Comparison of ENCODE assay signal across 17 cellular contexts in the genomic region with DNA sequence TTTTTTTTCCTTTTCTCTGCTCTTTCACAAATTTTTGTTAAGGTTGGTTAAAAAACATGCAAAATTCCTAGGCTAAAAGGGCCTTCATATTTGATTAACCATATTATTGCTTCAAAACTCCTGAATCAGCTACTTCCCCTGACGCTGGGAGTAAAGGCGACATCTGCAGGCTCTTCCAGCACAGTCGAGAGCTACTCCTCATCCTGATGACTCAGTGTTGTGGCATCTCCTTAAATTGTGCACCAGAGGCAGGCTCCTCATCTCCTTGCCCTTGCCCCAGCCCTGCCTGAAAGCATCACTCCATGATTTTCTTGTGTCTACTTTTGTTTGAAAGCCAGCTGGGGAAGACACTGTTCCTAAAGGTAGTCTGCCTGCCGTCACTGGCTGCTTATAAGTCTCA. TPM values are rescaled to one million over a fixed set of nuclear protein-coding genes. Genes with fewer than 3 reads are reported as not detected.
DNase-seq lines count a peak whose midpoint lies in the region; ATAC-seq and TF ChIP-seq lines count a peak whose summit lies in the region.
"Had no signal": no experiment of that assay in that cellular context is flagged by ENCODE, and none has a peak within 500 bp of the region (broad histone marks: within the 10 kb centered on the region; RNA-seq: fewer than 3 reads in every experiment).

No MANE protein-coding gene starts in this region.

- TF ChIP-seq POLR2A in erythroblast (IDR thresholded peaks at IDR 0.05; ENCODE audit: low read length), result no peak

- CTCF ChIA-PET in RWPE1 (lab: Yijun Ruan, JAX), result interaction anchor here (0.6 to 0.7 kb wide), 3 partner anchors 105 to 445 kb away, joined by 3 read pairs; no protein-coding TSS in a partner anchor

- TF ChIP-seq CTCF in RWPE1 (conservative IDR thresholded peaks at IDR 0.05; ENCODE audit: low read depth), result no peak

- ATAC-seq in HG03095 (IDR thresholded peaks at IDR 0.05; ENCODE audit: unreplicated experiment), result no peak
- ATAC-seq in GM19324 (IDR thresholded peaks at IDR 0.05; ENCODE audit: low FRiP score, unreplicated experiment), result no peak
- ATAC-seq: SK-N-SH treated with all-trans-retinoic acid at 6 μM for 48 hours, T-helper 17 cell had no signal

- H3K27ac ChIP-seq in RWPE1, result no peak overlapping the region
- H3K27ac ChIP-seq: BLaER1 had no signal

- POLR2A ChIA-PET in RWPE1 (lab: Yijun Ruan, JAX; ENCODE audit: low non-redundant PET), result no interaction called here

- DNase-seq in Daoy (ENCODE audit: low read depth) (peak; percentile 53), HT1080 (ENCODE audit: low read depth) (peak; percentile 47), RWPE1 (ENCODE audit: low spot score) (peak; percentile 49), islet precursor cell (peak; percentile 80), hypothalamus (lab: John Stamatoyannopoulos, UW) (no peak), erythroblast (lab: John Stamatoyannopoulos, UW) (no peak)
- DNase-seq: CD8-positive, alpha-beta memory T cell; KG1; MV-4-11; NCI-H1436; NCI-H2029 treated with DMSO at 0.1 percent for 48 hours; NCI-H510A treated with DMSO at 0.1 percent for 48 hours; T-helper 17 cell had no signal

RNA-seq across cellular contexts. Expression of a gene that starts 24.5 kb away (rescaled TPM):
- 0.18 and 0.57 TPM in 2 replicates for total RNA-seq in Daoy (2014; rRNA removed; shearing (Covaris generic))
- total RNA-seq in HT1080 (2014; rRNA removed; shearing (Covaris generic)), result not detected in 2 replicates
- polyA plus RNA-seq in HT1080 (2015; cell fraction: cytosol; rRNA removed), result not detected in 2 replicates
- not detected in 2 replicates for polyA plus RNA-seq in HT1080 (2015; cell fraction: nucleus; rRNA removed)
- total RNA-seq: CD8-positive, alpha-beta memory T cell; T-helper 17 cell had no signal
- polyA plus RNA-seq: CD8-positive, alpha-beta memory T cell had no signal

Comparison
In these comparisons a context has a peak if more than half of its experiments do, and no peak if none do; other contexts are left out.
1. DNase-seq: peak in Daoy (single experiment), HT1080 (single experiment), RWPE1 (single experiment) and islet precursor cell (single experiment); none in hypothalamus (0 of 51) and erythroblast (0 of 2).